ENCODE assay signal across 6 cellular contexts in the genomic region with DNA sequence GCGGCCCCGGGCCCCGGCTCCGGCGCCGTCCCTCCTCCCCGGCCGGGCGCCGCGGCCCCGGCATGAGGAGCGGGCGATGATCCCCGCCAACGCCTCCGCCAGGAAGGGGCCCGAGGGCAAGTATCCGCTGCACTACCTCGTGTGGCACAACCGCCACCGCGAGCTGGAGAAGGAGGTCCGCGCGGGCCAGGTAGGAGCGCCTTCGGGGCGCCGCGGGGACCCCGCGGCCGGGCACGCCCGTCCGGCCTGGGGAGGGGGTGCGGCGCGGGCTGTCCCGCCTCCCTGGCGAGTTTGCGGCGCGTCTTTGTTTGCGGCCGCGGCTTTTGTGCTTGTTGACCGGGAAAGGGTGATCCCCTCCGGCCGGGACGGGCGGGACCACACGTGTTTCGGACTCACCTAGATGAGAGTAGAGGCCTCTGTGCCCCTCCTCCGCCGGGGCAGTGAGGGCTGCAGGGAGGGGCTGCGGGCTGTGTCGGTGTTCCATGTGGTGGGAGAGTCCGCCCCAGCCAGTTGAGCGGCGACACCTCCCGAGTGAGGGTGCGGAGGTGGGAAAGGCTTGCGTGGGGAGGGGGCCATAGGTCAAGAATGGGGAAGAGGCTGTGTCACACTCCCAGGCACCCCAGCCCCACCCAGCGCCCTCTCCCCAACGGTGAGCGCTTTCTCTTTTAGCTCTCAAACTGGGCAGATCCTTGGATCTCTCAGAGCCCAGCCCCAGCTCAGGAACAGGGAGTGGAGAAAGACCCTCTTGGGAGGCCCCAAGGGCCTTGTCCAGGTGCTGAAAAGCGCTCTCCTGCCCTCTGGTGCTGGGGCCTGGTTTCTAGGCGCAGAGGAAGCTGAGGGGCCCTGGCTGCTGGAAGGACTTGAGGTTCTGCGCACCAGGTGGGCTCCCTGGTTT. TPM values are rescaled to one million over a fixed set of nuclear protein-coding genes. Genes with fewer than 3 reads are reported as not detected.
A peak's percentile ranks its signal among the peaks of the same experiment; 100 is the strongest.
DNase-seq lines count a peak whose midpoint lies in the region; ATAC-seq and TF ChIP-seq lines count a peak whose summit lies in the region.

No MANE protein-coding gene starts in this region.

- H3K36me3 ChIP-seq in colonic mucosa (no peaks in the 10 kb centered on the region), parathyroid adenoma (ENCODE audit: control insufficient read depth, insufficient read depth, low read length) (no peaks in the 10 kb centered on the region)

- H3K9ac ChIP-seq in colonic mucosa (ENCODE audit: low read depth in 2 of 2, low read length in 2 of 2) (peak overlapping the region; percentile 26 to 39), parathyroid adenoma (no peak overlapping the region)

- peak overlapping the region; percentile 74 for H3K4me2 ChIP-seq in parathyroid adenoma (ENCODE audit: low read length)

- no peaks in the 10 kb centered on the region for H3K27me3 ChIP-seq in colonic mucosa
- no peaks in the 10 kb centered on the region for H3K27me3 ChIP-seq in parathyroid adenoma (ENCODE audit: control insufficient read depth, insufficient read depth, low read length)

- intact Hi-C loops in colonic mucosa (cut with DNase I) = no loop called here

- H3K27ac ChIP-seq in colonic mucosa = no peak overlapping the region
- no peak overlapping the region for H3K27ac ChIP-seq in parathyroid adenoma

- peaks cover 29% of the 10 kb centered on the region for H3K4me1 ChIP-seq in colonic mucosa
- H3K4me1 ChIP-seq in parathyroid adenoma = peaks cover 28% of the 10 kb centered on the region

- ATAC-seq in HG03095 (IDR thresholded peaks at IDR 0.05; ENCODE audit: unreplicated experiment) = no peak

- H3K9me3 ChIP-seq in colonic mucosa = no peaks in the 10 kb centered on the region
- H3K9me3 ChIP-seq in parathyroid adenoma (ENCODE audit: control insufficient read depth, low read length) = no peaks in the 10 kb centered on the region

- H3K4me3 ChIP-seq in colonic mucosa = peak overlapping the region; percentile 62
- peak overlapping the region; percentile 35 for H3K4me3 ChIP-seq in parathyroid adenoma (ENCODE audit: low read depth, low read length)

- TF ChIP-seq CTCF in colonic mucosa (IDR thresholded peaks at IDR 0.05) (no peak), parathyroid adenoma (IDR thresholded peaks at IDR 0.05) (peak; percentile 19)

- no peaks in the 10 kb centered on the region for H3K79me2 ChIP-seq in parathyroid adenoma

- peak overlapping the region; percentile 79 for H2AFZ ChIP-seq in parathyroid adenoma

- DNase-seq in DMS 273 treated with DMSO at 0.1 percent for 48 hours (lab: John Stamatoyannopoulos, UW) = peak; percentile 17
- peak; percentile 18 for DNase-seq in NCI-H1092 treated with DMSO at 0.1 percent for 48 hours (lab: John Stamatoyannopoulos, UW)
- DNase-seq in colonic mucosa = no peak
- no peak for DNase-seq in NCI-H2107 (lab: John Stamatoyannopoulos, UW)

RNA-seq across cellular contexts. Expression of a gene that starts 0.9 kb away (rescaled TPM):
- 10 to 100 TPM in 1 of 2 donors, 1 to 10 TPM in 1; 3.1 to 10.2 TPM for total RNA-seq in colonic mucosa

RNA-seq across cellular contexts. Expression of a gene that starts 4.3 kb away (rescaled TPM):
- total RNA-seq in colonic mucosa = 10 to 100 TPM; 32.8 to 54.9 TPM

RNA-seq across cellular contexts. Expression of a gene that starts 25.3 kb away (rescaled TPM):
- total RNA-seq in colonic mucosa = 10 to 100 TPM; 41.2 to 91.2 TPM

RNA-seq across cellular contexts. Expression of a gene that starts 27.0 kb away (rescaled TPM):
- total RNA-seq in colonic mucosa = 10 to 100 TPM; 17.2 to 20.7 TPM

RNA-seq across cellular contexts. Expression of a gene that starts 28.9 kb away (rescaled TPM):
- 1 to 10 TPM in 1 of 2 donors, under 1 TPM in 1; 0.62 to 2.5 TPM for total RNA-seq in colonic mucosa

Comparison
In these comparisons a context has a peak if more than half of its experiments do, and no peak if none do; other contexts are left out.
1. DNase-seq: peak in DMS 273 treated with DMSO at 0.1 percent for 48 hours (single experiment) and NCI-H1092 treated with DMSO at 0.1 percent for 48 hours (single experiment); none in colonic mucosa (single experiment) and NCI-H2107 (single experiment).